Comparison of ENCODE assay signal across 19 cellular contexts in the genomic region with DNA sequence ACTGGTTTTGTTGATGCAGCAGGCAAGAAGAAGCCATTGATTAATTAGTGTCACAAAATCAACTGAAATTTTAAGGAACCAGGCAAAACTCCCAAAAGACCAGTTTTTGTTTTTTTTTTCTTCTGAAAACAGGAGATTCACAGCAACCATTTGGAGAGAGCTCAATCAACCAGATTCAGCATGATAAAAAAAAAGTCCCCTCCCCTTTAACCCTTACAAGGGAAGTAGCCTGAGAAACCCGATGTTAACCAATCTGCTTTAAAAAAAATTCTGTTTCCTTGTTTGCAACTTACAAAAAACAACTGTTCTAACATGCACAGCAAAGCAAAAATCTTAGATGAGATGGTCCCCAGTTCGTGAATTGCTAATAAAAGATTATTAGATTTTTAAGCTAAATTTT. TPM values are rescaled to one million over a fixed set of nuclear protein-coding genes. Genes with fewer than 3 reads are reported as not detected.
"Had no signal": no experiment of that assay in that cellular context is flagged by ENCODE, and none has a peak within 500 bp of the region (broad histone marks: within the 10 kb centered on the region; RNA-seq: fewer than 3 reads in every experiment).

No MANE protein-coding gene starts in this region.

- H3K4me1 ChIP-seq: left lung, pancreas had no signal

- H3K36me3 Mint-ChIP-seq: activated naive CD4-positive, alpha-beta T cell treated with anti-CD3 and anti-CD28 coated beads, Interleukin-2, amount 10 ng/mL, durations not matched to agents 7 days and 5 days; memory B cell had no signal

- DNase-seq: activated CD4-positive, alpha-beta T cell treated with anti-CD3 and anti-CD28 coated beads, Interleukin-2, amount 10 ng/mL, durations not matched to agents 24 days and 14 days; activated naive CD4-positive, alpha-beta T cell treated with anti-CD3 and anti-CD28 coated beads, Interleukin-2, amount 10 ng/mL, durations not matched to agents 7 days and 5 days; central memory CD4-positive, alpha-beta T cell; effector memory CD8-positive, alpha-beta T cell; erythroblast; hypothalamus; left lung; pancreas; retina; stimulated activated CD4-positive, alpha-beta T cell treated with anti-CD3 and anti-CD28 coated beads, Interleukin-4, amount 100 ng/mL, for 1 hour; stimulated activated CD8-positive, alpha-beta memory T cell treated with anti-CD3 and anti-CD28 coated beads, Interleukin-4, amount 100 ng/mL, for 48 hours had no signal

- H3K27me3 ChIP-seq: pancreas had no signal

- H3K9me3 Mint-ChIP-seq: activated CD4-positive, alpha-beta T cell treated with anti-CD3 and anti-CD28 coated beads, Interleukin-2, amount 10 ng/mL, durations not matched to agents 24 days and 14 days; activated naive CD4-positive, alpha-beta T cell treated with anti-CD3 and anti-CD28 coated beads, Interleukin-2, amount 10 ng/mL, durations not matched to agents 7 days and 5 days; activated T-helper 17 cell treated with anti-CD3 and anti-CD28 coated beads, Interleukin-2, amount 50 U/mL, for 72 hours; effector memory CD8-positive, alpha-beta T cell; memory B cell; neural crest cell; stimulated activated naive CD8-positive, alpha-beta T cell treated with anti-CD3 and anti-CD28 coated beads, Interleukin-15, Interleukin-2, amounts not matched to agents 100 ng/mL and 50 ng/mL, for 24 hours; T-helper 1 cell treated with Interleukin-12 subunit alpha and Interleukin-12 subunit beta and Interleukin-4 antibody, amounts not matched to agents 30 μg/mL and 1 μg/mL, for 36 hours had no signal

- H3K27ac ChIP-seq: left lung, pancreas had no signal

- ATAC-seq: activated T-helper 17 cell treated with anti-CD3 and anti-CD28 coated beads, Interleukin-2, amount 50 U/mL, for 72 hours; effector memory CD8-positive, alpha-beta T cell; left lung; pancreas had no signal

- H3K9me3 ChIP-seq: left lung, pancreas had no signal

- H3K4me3 ChIP-seq: left lung, pancreas had no signal

- H3K27me3 Mint-ChIP-seq: activated CD4-positive, alpha-beta T cell treated with anti-CD3 and anti-CD28 coated beads, Interleukin-2, amount 10 ng/mL, durations not matched to agents 24 days and 14 days; effector memory CD8-positive, alpha-beta T cell; stimulated activated naive CD8-positive, alpha-beta T cell treated with anti-CD3 and anti-CD28 coated beads, Interleukin-15, Interleukin-2, amounts not matched to agents 100 ng/mL and 50 ng/mL, for 24 hours had no signal

- H3K4me1 Mint-ChIP-seq: activated CD4-positive, alpha-beta T cell treated with anti-CD3 and anti-CD28 coated beads, Interleukin-2, amount 10 ng/mL, durations not matched to agents 24 days and 14 days; activated naive CD4-positive, alpha-beta T cell treated with anti-CD3 and anti-CD28 coated beads, Interleukin-2, amount 10 ng/mL, durations not matched to agents 7 days and 5 days; activated T-helper 17 cell treated with anti-CD3 and anti-CD28 coated beads, Interleukin-2, amount 50 U/mL, for 72 hours; memory B cell had no signal

- H3K36me3 ChIP-seq: left lung, pancreas had no signal

- H3K4me3 Mint-ChIP-seq: activated CD4-positive, alpha-beta T cell treated with anti-CD3 and anti-CD28 coated beads, Interleukin-2, amount 10 ng/mL, durations not matched to agents 24 days and 14 days; activated naive CD4-positive, alpha-beta T cell treated with anti-CD3 and anti-CD28 coated beads, Interleukin-2, amount 10 ng/mL, durations not matched to agents 7 days and 5 days; activated T-helper 17 cell treated with anti-CD3 and anti-CD28 coated beads, Interleukin-2, amount 50 U/mL, for 72 hours; effector memory CD8-positive, alpha-beta T cell; memory B cell; neural crest cell; stimulated activated naive CD8-positive, alpha-beta T cell treated with anti-CD3 and anti-CD28 coated beads, Interleukin-15, Interleukin-2, amounts not matched to agents 100 ng/mL and 50 ng/mL, for 24 hours; T-helper 1 cell treated with Interleukin-12 subunit alpha and Interleukin-12 subunit beta and Interleukin-4 antibody, amounts not matched to agents 30 μg/mL and 1 μg/mL, for 36 hours had no signal

- H3K27ac Mint-ChIP-seq: activated CD4-positive, alpha-beta T cell treated with anti-CD3 and anti-CD28 coated beads, Interleukin-2, amount 10 ng/mL, durations not matched to agents 24 days and 14 days; activated naive CD4-positive, alpha-beta T cell treated with anti-CD3 and anti-CD28 coated beads, Interleukin-2, amount 10 ng/mL, durations not matched to agents 7 days and 5 days; activated T-helper 17 cell treated with anti-CD3 and anti-CD28 coated beads, Interleukin-2, amount 50 U/mL, for 72 hours; effector memory CD8-positive, alpha-beta T cell; memory B cell; stimulated activated naive CD8-positive, alpha-beta T cell treated with anti-CD3 and anti-CD28 coated beads, Interleukin-15, Interleukin-2, amounts not matched to agents 100 ng/mL and 50 ng/mL, for 24 hours; T-helper 1 cell treated with Interleukin-12 subunit alpha and Interleukin-12 subunit beta and Interleukin-4 antibody, amounts not matched to agents 30 μg/mL and 1 μg/mL, for 36 hours had no signal

RNA-seq across cellular contexts. Expression of a gene that starts 59.7 kb away (rescaled TPM):
- total RNA-seq: activated CD4-positive, alpha-beta T cell treated with anti-CD3 and anti-CD28 coated beads, Interleukin-2, amount 10 ng/mL, durations not matched to agents 24 days and 14 days; activated T-helper 17 cell treated with anti-CD3 and anti-CD28 coated beads, Interleukin-2, amount 50 U/mL, for 72 hours; glomerular endothelial cell; left lung; neural crest cell; pancreas; temporal lobe; ureter had no signal
